In the genomic region with DNA sequence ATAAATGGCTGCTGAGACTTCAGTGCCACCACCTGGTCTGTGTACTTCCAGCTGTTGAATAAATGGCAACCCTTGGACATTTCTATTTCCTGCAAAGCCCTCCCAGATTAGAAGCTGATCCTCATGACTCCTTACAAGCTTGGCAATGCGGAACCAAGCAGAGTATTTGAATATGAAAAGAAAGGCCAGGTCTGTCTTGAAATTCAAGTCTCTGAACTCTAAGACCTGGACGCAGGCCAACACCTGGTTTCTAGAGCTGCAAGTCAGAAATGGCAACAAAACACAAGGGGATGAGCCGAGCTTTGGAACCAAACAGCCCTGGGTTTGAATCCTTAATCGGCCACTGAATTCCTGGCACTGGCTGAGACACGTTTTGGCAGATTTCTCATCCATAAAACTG, we compare ENCODE assay signal across 29 cellular contexts.
A peak's percentile ranks its signal among the peaks of the same experiment; 100 is the strongest.
DNase-seq lines count a peak whose midpoint lies in the region; FAIRE-seq and TF ChIP-seq lines count a peak whose summit lies in the region.
"Had no signal": no experiment of that assay in that cellular context is flagged by ENCODE, and none has a peak within 500 bp of the region (broad histone marks: within the 10 kb centered on the region; RNA-seq: fewer than 3 reads in every experiment).

No MANE protein-coding gene starts in this region.

- POLR2A ChIA-PET in H1 (lab: Charles Lee; ENCODE audit: partially characterized antibody): no interaction called here

- H2BK5ac ChIP-seq in H1 (ENCODE audit: low read depth, low read length): no peak overlapping the region

- no peak overlapping the region for H3K23ac ChIP-seq in H1 (ENCODE audit: insufficient read length)

- H4K20me1 ChIP-seq in H1 (replicated peaks in 1 of 2; ENCODE audit: control insufficient read depth in 1 of 2, insufficient read depth in 2 of 2, low read length in 2 of 2): no peaks in the 10 kb centered on the region

- H3K36me3 ChIP-seq in H1 (ENCODE audit: control insufficient read depth in 2 of 4, insufficient read depth in 4 of 4, low read length in 3 of 4) (no peaks in the 10 kb centered on the region), stomach (no peaks in the 10 kb centered on the region)
- H3K36me3 ChIP-seq: gastroesophageal sphincter, left lung, SJSA1, tibial nerve had no signal

- H3K79me1 ChIP-seq in H1 (ENCODE audit: low read depth, low read length): no peaks in the 10 kb centered on the region

- no peak overlapping the region for H3K4ac ChIP-seq in H1 (replicated peaks; ENCODE audit: insufficient read length, low read depth, low read length)

- peak overlapping the region; percentile 32; the same call in 1 of the 2 replicates for H2BK20ac ChIP-seq in H1 (ENCODE audit: low read length)

- CTCF ChIA-PET in H1 (lab: Charles Lee; ENCODE audit: partially characterized antibody): interaction anchor here (1.1 kb wide), 2 partner anchors 54 to 201 kb away, joined by 3 read pairs; no protein-coding TSS in a partner anchor

- H3K56ac ChIP-seq in H1 (replicated peaks; ENCODE audit: insufficient read length, low read depth, low read length): no peak overlapping the region

- H3K27ac ChIP-seq in H1 (ENCODE audit: low read depth, low read length): no peak overlapping the region
- no peak overlapping the region for H3K27ac ChIP-seq in stomach
- H3K27ac ChIP-seq: A549, gastroesophageal sphincter, GM23248, left lung, SJSA1, tibial nerve had no signal

- H4K5ac ChIP-seq in H1 (ENCODE audit: insufficient read length, low read depth, low read length): no peak overlapping the region

- no peak for TF ChIP-seq EP300 in H1 (IDR thresholded peaks at IDR 0.05; ENCODE audit: borderline replicate concordance in 1 of 2, low read depth in 2 of 2, low read length in 2 of 2)
- no peak for TF ChIP-seq EP300 in stomach (IDR thresholded peaks at IDR 0.05)

- peak in 1 of 2 experiments; percentile 19; a peak in 1 of 4 replicates for TF ChIP-seq RAD21 in H1 (IDR thresholded peaks at IDR 0.05 in 1 of 2, conservative IDR thresholded peaks at IDR 0.05 in 1 of 2; ENCODE audit: low read depth in 2 of 2, low read length in 2 of 2)

- H3K4me1 ChIP-seq in H1 (replicated peaks in 1 of 4; ENCODE audit: control insufficient read depth in 3 of 4, insufficient read depth in 4 of 4, low read length in 3 of 4) (peaks cover 2 to 8% (median 4%) of the 10 kb centered on the region in 4 experiments; a peak in 4 of 7 replicates), stomach (no peaks in the 10 kb centered on the region)
- H3K4me1 ChIP-seq: A549, gastroesophageal sphincter, left lung, SJSA1, tibial nerve had no signal

- TF ChIP-seq POLR2A in H1 (IDR thresholded peaks at IDR 0.05; ENCODE audit: control extremely low read depth in 1 of 2, low read depth in 2 of 2, low read length in 2 of 2) (no peak), stomach (IDR thresholded peaks at IDR 0.05) (no peak)

- FAIRE-seq in H1 (lab: Jason Lieb, UNC): no peak
- FAIRE-seq: A549, HepG2 had no signal

- H3K9ac ChIP-seq in H1 (replicated peaks in 1 of 4; ENCODE audit: extremely low read depth in 1 of 4, low read depth in 3 of 4, low read length in 3 of 4): no peak overlapping the region
- H3K9ac ChIP-seq: GM23248 had no signal

- H3K4me3 ChIP-seq in H1 (ENCODE audit: extremely low read depth in 1 of 4, insufficient read depth in 2 of 4, low read depth in 3 of 4, low read length in 4 of 4): no peak overlapping the region; a peak in 1 of 8 replicates
- no peak overlapping the region for H3K4me3 ChIP-seq in stomach
- H3K4me3 ChIP-seq: A549, gastroesophageal sphincter, GM23248, left lung, SJSA1, skin epidermis, tibial nerve had no signal

- H3K27me3 ChIP-seq in H1 (replicated peaks in 1 of 4; ENCODE audit: control insufficient read depth in 3 of 4, extremely low read depth in 1 of 4, insufficient read depth in 3 of 4, low read length in 3 of 4) (no peaks in the 10 kb centered on the region), stomach (no peaks in the 10 kb centered on the region)
- H3K27me3 ChIP-seq: left lung, SJSA1, tibial nerve had no signal

- H3K18ac ChIP-seq in H1 (ENCODE audit: extremely low read depth, low read length): no peak overlapping the region

- H4K8ac ChIP-seq in H1 (ENCODE audit: extremely low read depth, insufficient read depth, low read length): no peak overlapping the region

- H3K14ac ChIP-seq in H1 (ENCODE audit: insufficient read length): no peak overlapping the region

- H2AFZ ChIP-seq in H1 (ENCODE audit: low read length): peak overlapping the region; percentile 9; the same call in 1 of the 2 replicates
- H2AFZ ChIP-seq: GM23248 had no signal

- no peak for TF ChIP-seq CTCF in H1 (IDR thresholded peaks at IDR 0.05; ENCODE audit: control extremely low read depth in 1 of 3, insufficient read depth in 1 of 3, low read depth in 1 of 3, low read length in 3 of 3)
- TF ChIP-seq CTCF in stomach (IDR thresholded peaks at IDR 0.05): no peak

- H3K9me3 ChIP-seq in H1 (ENCODE audit: insufficient read depth in 2 of 2, low read depth in 1 of 2, low read length in 1 of 2): no peaks in the 10 kb centered on the region
- no peaks in the 10 kb centered on the region for H3K9me3 ChIP-seq in stomach
- H3K9me3 ChIP-seq: A549, gastroesophageal sphincter, left lung, SJSA1, tibial nerve had no signal

- no peak overlapping the region for H2AK5ac ChIP-seq in H1 (ENCODE audit: low read depth, low read length)

- intact Hi-C loops in stomach (cut with DNase I; ENCODE audit: low total_unique reads) (no loop called here), posterior vena cava (cut with DNase I) (no loop called here)

- WGBS in H1 (ENCODE audit: extremely low coverage in 1 of 2, insufficient coverage in 1 of 2, insufficient read length in 1 of 2, insufficient replicate concordance in 2 of 2, low coverage in 1 of 2, low lambda C conversion rate in 2 of 2, missing lambda C conversion rate in 1 of 2), 2 experiments: 63% methylated on average over 5 of the region's 5 CpGs; no CpG with 5 or more reads in 1 of the 2 experiments
- 30 to 50% (median 39%) methylated on average over 5 of the region's 5 CpGs for WGBS in stomach, 5 donors

- peak overlapping the region; percentile 15 to 37; a peak in 2 of 4 replicates for H3K4me2 ChIP-seq in H1 (ENCODE audit: insufficient read depth in 1 of 2, low read depth in 2 of 2, low read length in 2 of 2)
- H3K4me2 ChIP-seq: A549 had no signal

- H4K91ac ChIP-seq in H1 (replicated peaks; ENCODE audit: insufficient read length, low read length): no peak overlapping the region

- DNase-seq in NCI-H526 (lab: John Stamatoyannopoulos, UW): peak; percentile 28 to 33
- no peak for DNase-seq in NCI-H526 treated with DMSO at 0.1 percent for 48 hours (lab: John Stamatoyannopoulos, UW)
- peak; percentile 49 to 51 for DNase-seq in NCI-H187 (lab: John Stamatoyannopoulos, UW)
- DNase-seq in H1 (ENCODE audit: low read depth in 1 of 2, low spot score in 2 of 2): no peak
- DNase-seq in stomach: peak; percentile 42
- DNase-seq in posterior vena cava (ENCODE audit: low spot score): no peak
- DNase-seq in activated CD4-positive, alpha-beta T cell treated with anti-CD3 and anti-CD28 coated beads, Interleukin-2, amount 50 U/mL, for 1 hour: no peak
- no peak for DNase-seq in Ammon's horn (ENCODE audit: low spot score)
- DNase-seq: activated T-cell treated with anti-CD3 and anti-CD28 coated beads for 4 hours; AML-193; CD8-positive, alpha-beta T cell; DMS 273 treated with DMSO at 0.1 percent for 48 hours; GM23248; hypothalamus; Kasumi-1; midbrain; naive thymus-derived CD4-positive, alpha-beta T cell; NCI-H2081 treated with DMSO at 0.1 percent for 48 hours; NCI-H446 treated with DMSO at 0.1 percent for 48 hours; RPMI8226; stimulated activated CD4-positive, alpha-beta T cell treated with anti-CD3 and anti-CD28 coated beads, Interleukin-1b, Interleukin-23, amount 100 ng/mL, for 48 hours; T-helper 1 cell had no signal

- H3K23me2 ChIP-seq in H1 (ENCODE audit: low read depth, low read length): no peaks in the 10 kb centered on the region

- no peak overlapping the region for H2BK15ac ChIP-seq in H1 (ENCODE audit: low read length)

- H2BK12ac ChIP-seq in H1 (ENCODE audit: low read depth, low read length): no peak overlapping the region

- H2BK120ac ChIP-seq in H1 (replicated peaks; ENCODE audit: low read depth, low read length): no peak overlapping the region

- no peaks in the 10 kb centered on the region for H3K79me2 ChIP-seq in H1 (ENCODE audit: control insufficient read depth in 1 of 2, insufficient read depth in 2 of 2, low read length in 2 of 2)

TF ChIP-seq in H1, 55 proteins besides CTCF, POLR2A, EP300 and RAD21:
- 0 out of 2 replicates have a peak, but pooled peaks have one; percentile 48 for TF ChIP-seq TCF12 (IDR thresholded peaks at IDR 0.05; ENCODE audit: low read depth, low read length)
- no peak for TF ChIP-seq ASH2L (IDR thresholded peaks at IDR 0.05; ENCODE audit: low read length)
- TF ChIP-seq, protein P1, sequence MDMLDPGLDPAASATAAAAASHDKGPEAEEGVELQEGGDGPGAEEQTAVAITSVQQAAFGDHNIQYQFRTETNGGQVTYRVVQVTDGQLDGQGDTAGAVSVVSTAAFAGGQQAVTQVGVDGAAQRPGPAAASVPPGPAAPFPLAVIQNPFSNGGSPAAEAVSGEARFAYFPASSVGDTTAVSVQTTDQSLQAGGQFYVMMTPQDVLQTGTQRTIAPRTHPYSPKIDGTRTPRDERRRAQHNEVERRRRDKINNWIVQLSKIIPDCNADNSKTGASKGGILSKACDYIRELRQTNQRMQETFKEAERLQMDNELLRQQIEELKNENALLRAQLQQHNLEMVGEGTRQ (IDR thresholded peaks at IDR 0.05; ENCODE audit: low read length): no peak

Comparison
In these comparisons a context has a peak if more than half of its experiments do, and no peak if none do; other contexts are left out.
1. DNase-seq: peak in NCI-H526 (2 of 2), NCI-H187 (2 of 2) and stomach (single experiment); none in NCI-H526 treated with DMSO at 0.1 percent for 48 hours (single experiment), H1 (0 of 2), posterior vena cava (single experiment), activated CD4-positive, alpha-beta T cell treated with anti-CD3 and anti-CD28 coated beads, Interleukin-2, amount 50 U/mL, for 1 hour (single experiment) and Ammon's horn (single experiment).